Comparison of ENCODE assay signal across 16 cellular contexts in the genomic region with DNA sequence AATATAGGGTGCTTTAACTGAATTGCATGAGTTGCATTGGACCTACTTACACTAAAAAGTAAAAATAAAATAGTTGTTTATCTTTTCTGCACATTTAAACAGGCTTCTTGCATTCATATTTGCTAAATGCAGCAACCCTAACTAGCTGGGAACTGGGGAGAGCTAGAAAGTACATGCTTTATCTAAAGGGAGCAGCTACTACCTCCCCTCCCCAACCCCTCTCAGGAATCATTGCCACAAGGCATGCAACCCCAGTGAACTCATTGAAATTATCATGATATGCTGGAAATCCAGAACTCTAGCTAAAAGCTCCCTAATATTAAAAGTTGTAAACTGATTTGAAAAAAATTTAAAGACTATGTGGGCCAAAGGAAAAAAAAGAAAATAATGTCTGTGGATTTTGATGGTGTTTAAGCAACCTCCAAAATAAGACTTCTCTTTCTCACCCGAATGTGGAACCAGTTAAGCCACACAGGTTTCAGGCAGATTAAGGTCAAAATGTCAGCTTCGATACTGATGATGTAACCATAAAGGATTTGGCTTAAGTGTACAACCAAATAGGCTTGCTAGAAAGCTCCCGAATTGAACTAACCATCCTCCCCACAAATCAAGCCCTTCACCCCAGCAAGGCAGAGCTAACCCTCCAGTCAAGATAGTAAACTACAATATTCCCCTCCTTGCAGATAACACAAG.
"Had no signal": no experiment of that assay in that cellular context is flagged by ENCODE, and none has a peak within 500 bp of the region (broad histone marks: within the 10 kb centered on the region; RNA-seq: fewer than 3 reads in every experiment).

No MANE protein-coding gene starts in this region.

- H3K9me3 Mint-ChIP-seq: activated B cell treated with CpG ODN at 0.5 μM for 24 hours; activated CD4-positive, alpha-beta T cell treated with anti-CD3 and anti-CD28 coated beads, Interleukin-2, amount 10 ng/mL, durations not matched to agents 7 days and 5 days; activated naive CD4-positive, alpha-beta T cell treated with anti-CD3 and anti-CD28 coated beads, Interleukin-2, amount 50 U/mL, for 24 hours; activated T-helper 2 cell treated with anti-CD3 and anti-CD28 coated beads, Interferon-gamma antibody, Interleukin-2, Interleukin-4, amounts not matched to agents 10 μg/mL and 5 μg/mL and 100 μg/mL, durations not matched to agents 14 hours and 24 hours and 36 hours; brain; mesothelial cell of epicardium had no signal

- H3K27ac Mint-ChIP-seq: activated B cell treated with CpG ODN at 0.5 μM for 24 hours; activated CD4-positive, alpha-beta T cell treated with anti-CD3 and anti-CD28 coated beads, Interleukin-2, amount 10 ng/mL, durations not matched to agents 7 days and 5 days; activated naive CD4-positive, alpha-beta T cell treated with anti-CD3 and anti-CD28 coated beads, Interleukin-2, amount 50 U/mL, for 24 hours; activated T-helper 2 cell treated with anti-CD3 and anti-CD28 coated beads, Interferon-gamma antibody, Interleukin-2, Interleukin-4, amounts not matched to agents 10 μg/mL and 5 μg/mL and 100 μg/mL, durations not matched to agents 14 hours and 24 hours and 36 hours; mesothelial cell of epicardium had no signal

- H3K36me3 Mint-ChIP-seq: activated naive CD4-positive, alpha-beta T cell treated with anti-CD3 and anti-CD28 coated beads, Interleukin-2, amount 50 U/mL, for 24 hours; brain; mesothelial cell of epicardium had no signal

- H3K27me3 Mint-ChIP-seq: activated B cell treated with CpG ODN at 0.5 μM for 24 hours; activated CD4-positive, alpha-beta T cell treated with anti-CD3 and anti-CD28 coated beads, Interleukin-2, amount 10 ng/mL, durations not matched to agents 7 days and 5 days; activated naive CD4-positive, alpha-beta T cell treated with anti-CD3 and anti-CD28 coated beads, Interleukin-2, amount 50 U/mL, for 24 hours; brain had no signal

- H3K4me3 Mint-ChIP-seq: activated B cell treated with CpG ODN at 0.5 μM for 24 hours; activated CD4-positive, alpha-beta T cell treated with anti-CD3 and anti-CD28 coated beads, Interleukin-2, amount 10 ng/mL, durations not matched to agents 7 days and 5 days; activated naive CD4-positive, alpha-beta T cell treated with anti-CD3 and anti-CD28 coated beads, Interleukin-2, amount 50 U/mL, for 24 hours; brain; mesothelial cell of epicardium had no signal

- DNase-seq: activated B cell treated with CpG ODN at 0.5 μM for 24 hours; activated CD4-positive, alpha-beta T cell treated with anti-CD3 and anti-CD28 coated beads, Interleukin-2, amount 10 ng/mL, durations not matched to agents 7 days and 5 days; activated T-cell treated with anti-CD3 and anti-CD28 coated beads for 4 hours; dermis blood vessel endothelial cell; hypothalamus; lower lobe of right lung; pancreas; stimulated activated CD4-positive, alpha-beta T cell treated with anti-CD3 and anti-CD28 coated beads, Interleukin-4, amount 100 ng/mL, for 1 hour; stimulated activated CD8-positive, alpha-beta memory T cell treated with anti-CD3 and anti-CD28 coated beads, Interleukin-4, amount 100 ng/mL, for 48 hours; stimulated activated naive CD8-positive, alpha-beta T cell treated with anti-CD3 and anti-CD28 coated beads, Interleukin-15, Interleukin-2, amounts not matched to agents 100 U/mL and 50 U/mL, for 24 hours; T-helper 9 cell; upper lobe of left lung had no signal
